ENCODE assay signal across 15 cellular contexts in the genomic region with DNA sequence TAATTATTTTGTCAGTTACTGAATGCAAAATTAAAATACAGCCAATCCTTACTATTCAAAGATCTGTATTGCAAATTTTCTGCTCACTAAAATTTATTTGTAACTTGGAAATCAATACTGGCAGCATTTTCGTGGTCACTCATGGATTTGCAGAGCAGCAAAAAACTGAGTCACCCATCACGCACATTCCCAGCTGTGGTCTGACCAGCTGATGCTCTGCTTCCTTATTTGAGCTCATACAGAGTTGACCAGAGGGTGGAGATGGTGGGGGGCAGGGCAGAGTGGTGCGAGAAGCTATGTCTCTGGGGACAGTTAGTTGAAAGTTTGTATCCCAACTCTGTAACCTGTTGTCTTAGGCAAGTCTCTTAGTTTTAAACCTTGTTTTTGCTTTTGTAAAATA.
DNase-seq lines count a peak whose midpoint lies in the region; ATAC-seq lines count a peak whose summit lies in the region.
"Had no signal": no experiment of that assay in that cellular context is flagged by ENCODE, and none has a peak within 500 bp of the region (broad histone marks: within the 10 kb centered on the region; RNA-seq: fewer than 3 reads in every experiment).

No MANE protein-coding gene starts in this region.

- peak overlapping the region; percentile 30 for H3K4me2 ChIP-seq in skeletal muscle satellite cell (ENCODE audit: low read length)

- ATAC-seq in HG03520 (IDR thresholded peaks at IDR 0.05; ENCODE audit: unreplicated experiment) (no peak), left cardiac atrium (no peak)
- ATAC-seq: left lung had no signal

- H3K9me3 ChIP-seq in skeletal muscle satellite cell (replicated peaks; ENCODE audit: low read length) = no peaks in the 10 kb centered on the region
- H3K9me3 ChIP-seq: left lung, thyroid gland had no signal

- no peaks in the 10 kb centered on the region for H3K27me3 ChIP-seq in skeletal muscle satellite cell (ENCODE audit: control insufficient read depth, insufficient read depth, low read length)
- H3K27me3 ChIP-seq: left lung, thyroid gland had no signal

- DNase-seq in HCEC 1CT (peak; percentile 78), RKO (ENCODE audit: low spot score) (peak; percentile 29), fibroblast of gingiva (ENCODE audit: low read depth) (peak; percentile 63), left cardiac atrium (no peak), NCI-H2107 (lab: John Stamatoyannopoulos, UW) (no peak)
- DNase-seq: activated CD4-positive, alpha-beta T cell treated with anti-CD3 and anti-CD28 coated beads, Interleukin-2, amount 50 U/mL, for 1 hour; activated effector memory CD4-positive, alpha-beta T cell treated with anti-CD3 and anti-CD28 coated beads, Interleukin-2, amount 50 U/mL, for 16 hours; DMS 273 treated with DMSO at 0.1 percent for 48 hours; left lung; NCI-H1694; stimulated activated CD4-positive, alpha-beta T cell treated with anti-CD3 and anti-CD28 coated beads, Interleukin-12 subunit alpha, Interleukin-12 subunit beta, amount 100 ng/mL, for 4 hours; T-helper 1 cell; thyroid gland had no signal

- no peaks in the 10 kb centered on the region for H3K36me3 ChIP-seq in skeletal muscle satellite cell (ENCODE audit: insufficient read depth, low read length)
- H3K36me3 ChIP-seq: left lung, thyroid gland had no signal

- H3K4me1 ChIP-seq in skeletal muscle satellite cell (ENCODE audit: control insufficient read depth, insufficient read depth, low read length) = peaks cover 42% of the 10 kb centered on the region
- H3K4me1 ChIP-seq: left lung, thyroid gland had no signal

- intact Hi-C loops in left cardiac atrium (cut with DNase I) = no loop called here

- no peak overlapping the region for H3K4me3 ChIP-seq in skeletal muscle satellite cell (ENCODE audit: low read length)
- H3K4me3 ChIP-seq: left lung, thyroid gland had no signal

- no peak overlapping the region for H3K9ac ChIP-seq in skeletal muscle satellite cell (ENCODE audit: low read depth, low read length)

Comparison
In these comparisons a context has a peak if more than half of its experiments do, and no peak if none do; other contexts are left out.
1. DNase-seq: peak in HCEC 1CT (single experiment), RKO (single experiment) and fibroblast of gingiva (single experiment); none in left cardiac atrium (single experiment) and NCI-H2107 (single experiment).